1 cellular context compared by ENCODE assay signal in genomic region chr1:41638086-41639024, GRCh38.
TF ChIP-seq lines count a peak whose summit lies in the region.

No MANE protein-coding gene starts in this region.

TF ChIP-seq in IMR-90, 13 proteins besides CTCF, POLR2A, EP300 and RAD21:
- no peak for TF ChIP-seq RFX5 (IDR thresholded peaks at IDR 0.05; ENCODE audit: low read depth, low read length)
